Comparison of ENCODE assay signal across 14 cellular contexts in genomic region chr7:123190109-123190831, GRCh38. TPM values are rescaled to one million over a fixed set of nuclear protein-coding genes. Genes with fewer than 3 reads are reported as not detected.
DNase-seq lines count a peak whose midpoint lies in the region; ATAC-seq lines count a peak whose summit lies in the region.
"Had no signal": no experiment of that assay in that cellular context is flagged by ENCODE, and none has a peak within 500 bp of the region (broad histone marks: within the 10 kb centered on the region; RNA-seq: fewer than 3 reads in every experiment).

No MANE protein-coding gene starts in this region.

- H3K36me3 Mint-ChIP-seq in activated CD4-positive, alpha-beta T cell treated with anti-CD3 and anti-CD28 coated beads for 36 hours (ENCODE audit: low read depth): no peaks in the 10 kb centered on the region
- H3K36me3 Mint-ChIP-seq in stimulated activated naive B cell treated with anti-CD40 and anti-IgM and Interleukin-4, amounts not matched to agents 10 μg/mL and 1 μg/mL and 100 μg/mL, for 72 hours: no peaks in the 10 kb centered on the region
- H3K36me3 Mint-ChIP-seq: naive B cell had no signal

- no peaks in the 10 kb centered on the region for H3K27me3 Mint-ChIP-seq in activated CD4-positive, alpha-beta T cell treated with anti-CD3 and anti-CD28 coated beads for 36 hours
- H3K27me3 Mint-ChIP-seq in stimulated activated naive B cell treated with anti-CD40 and anti-IgM and Interleukin-4, amounts not matched to agents 10 μg/mL and 1 μg/mL and 100 μg/mL, for 72 hours: no peaks in the 10 kb centered on the region
- H3K27me3 Mint-ChIP-seq: naive B cell had no signal

- ATAC-seq in activated CD4-positive, alpha-beta T cell treated with anti-CD3 and anti-CD28 coated beads for 36 hours: peak; percentile 78
- peak; percentile 95 for ATAC-seq in HG02642 (IDR thresholded peaks at IDR 0.05; ENCODE audit: poor library complexity, unreplicated experiment)
- ATAC-seq in HG03558 (IDR thresholded peaks at IDR 0.05; ENCODE audit: extremely low read depth, unreplicated experiment): peak; percentile 96
- peak; percentile 66 to 88 for ATAC-seq in stimulated activated naive B cell treated with anti-CD40 and anti-IgM and Interleukin-4, amounts not matched to agents 10 μg/mL and 1 μg/mL and 100 μg/mL, for 72 hours (replicated peaks)

- H3K4me1 Mint-ChIP-seq in activated CD4-positive, alpha-beta T cell treated with anti-CD3 and anti-CD28 coated beads for 36 hours: no peaks in the 10 kb centered on the region
- H3K4me1 Mint-ChIP-seq in stimulated activated naive B cell treated with anti-CD40 and anti-IgM and Interleukin-4, amounts not matched to agents 10 μg/mL and 1 μg/mL and 100 μg/mL, for 72 hours: no peaks in the 10 kb centered on the region

- POLR2A ChIA-PET in activated CD4-positive, alpha-beta T cell treated with anti-CD3 and anti-CD28 coated beads for 36 hours (lab: Charles Lee): no interaction called here

- intact Hi-C loops in activated CD4-positive, alpha-beta T cell treated with anti-CD3 and anti-CD28 coated beads for 36 hours (cut with DNase I, micrococcal nuclease): no loop called here

- CTCF ChIA-PET in activated CD4-positive, alpha-beta T cell treated with anti-CD3 and anti-CD28 coated beads for 36 hours (lab: Charles Lee): no interaction called here

- no peak overlapping the region for H3K4me3 Mint-ChIP-seq in activated CD4-positive, alpha-beta T cell treated with anti-CD3 and anti-CD28 coated beads for 36 hours
- no peak overlapping the region for H3K4me3 Mint-ChIP-seq in stimulated activated naive B cell treated with anti-CD40 and anti-IgM and Interleukin-4, amounts not matched to agents 10 μg/mL and 1 μg/mL and 100 μg/mL, for 72 hours
- H3K4me3 Mint-ChIP-seq: naive B cell had no signal

- peaks cover 4% of the 10 kb centered on the region for H3K9me3 Mint-ChIP-seq in activated CD4-positive, alpha-beta T cell treated with anti-CD3 and anti-CD28 coated beads for 36 hours (ENCODE audit: low read depth)
- H3K9me3 Mint-ChIP-seq in stimulated activated naive B cell treated with anti-CD40 and anti-IgM and Interleukin-4, amounts not matched to agents 10 μg/mL and 1 μg/mL and 100 μg/mL, for 72 hours: peaks cover 4 to 7% of the 10 kb centered on the region in 2 donors

- no peak overlapping the region for H3K27ac Mint-ChIP-seq in activated CD4-positive, alpha-beta T cell treated with anti-CD3 and anti-CD28 coated beads for 36 hours
- no peak overlapping the region for H3K27ac Mint-ChIP-seq in stimulated activated naive B cell treated with anti-CD40 and anti-IgM and Interleukin-4, amounts not matched to agents 10 μg/mL and 1 μg/mL and 100 μg/mL, for 72 hours

- peak; percentile 51 for DNase-seq in activated CD4-positive, alpha-beta T cell treated with anti-CD3 and anti-CD28 coated beads for 36 hours
- no peak for DNase-seq in activated CD4-positive, alpha-beta T cell treated with anti-CD3 and anti-CD28 coated beads for 1 hour
- DNase-seq in stimulated activated naive B cell treated with anti-CD40 and anti-IgM and Interleukin-4, amounts not matched to agents 10 μg/mL and 1 μg/mL and 100 μg/mL, for 72 hours: peak; percentile 5
- DNase-seq in SHP77 treated with DMSO at 0.1 percent for 48 hours (lab: John Stamatoyannopoulos, UW): no peak
- DNase-seq in HuH-7.5 (ENCODE audit: low spot score): no peak
- DNase-seq in NCI-H510A treated with DMSO at 0.1 percent for 48 hours (lab: John Stamatoyannopoulos, UW): no peak
- DNase-seq: activated CD8-positive, alpha-beta memory T cell treated with anti-CD3 and anti-CD28 coated beads for 24 hours; naive B cell; stimulated activated CD4-positive, alpha-beta T cell treated with anti-CD3 and anti-CD28 coated beads, Interleukin-4, amount 100 ng/mL, for 24 hours had no signal

RNA-seq across cellular contexts. Expression of gene SLC13A1, which starts 9.5 kb away (rescaled TPM):
- total RNA-seq in activated CD4-positive, alpha-beta T cell treated with anti-CD3 and anti-CD28 coated beads for 36 hours: not detected
- total RNA-seq: A172, cardiac muscle cell, glomerular endothelial cell had no signal

Comparison
In these comparisons a context has a peak if more than half of its experiments do, and no peak if none do; other contexts are left out.
1. DNase-seq: peak in activated CD4-positive, alpha-beta T cell treated with anti-CD3 and anti-CD28 coated beads for 36 hours (single experiment) and stimulated activated naive B cell treated with anti-CD40 and anti-IgM and Interleukin-4, amounts not matched to agents 10 μg/mL and 1 μg/mL and 100 μg/mL, for 72 hours (single experiment); none in activated CD4-positive, alpha-beta T cell treated with anti-CD3 and anti-CD28 coated beads for 1 hour (single experiment), SHP77 treated with DMSO at 0.1 percent for 48 hours (single experiment), HuH-7.5 (single experiment) and NCI-H510A treated with DMSO at 0.1 percent for 48 hours (single experiment).
2. Peak in every context shown above with its lines, with median percentiles within 50 percentile points of each other: ATAC-seq.